Comparison of ENCODE assay signal across 13 cellular contexts in the genomic region with DNA sequence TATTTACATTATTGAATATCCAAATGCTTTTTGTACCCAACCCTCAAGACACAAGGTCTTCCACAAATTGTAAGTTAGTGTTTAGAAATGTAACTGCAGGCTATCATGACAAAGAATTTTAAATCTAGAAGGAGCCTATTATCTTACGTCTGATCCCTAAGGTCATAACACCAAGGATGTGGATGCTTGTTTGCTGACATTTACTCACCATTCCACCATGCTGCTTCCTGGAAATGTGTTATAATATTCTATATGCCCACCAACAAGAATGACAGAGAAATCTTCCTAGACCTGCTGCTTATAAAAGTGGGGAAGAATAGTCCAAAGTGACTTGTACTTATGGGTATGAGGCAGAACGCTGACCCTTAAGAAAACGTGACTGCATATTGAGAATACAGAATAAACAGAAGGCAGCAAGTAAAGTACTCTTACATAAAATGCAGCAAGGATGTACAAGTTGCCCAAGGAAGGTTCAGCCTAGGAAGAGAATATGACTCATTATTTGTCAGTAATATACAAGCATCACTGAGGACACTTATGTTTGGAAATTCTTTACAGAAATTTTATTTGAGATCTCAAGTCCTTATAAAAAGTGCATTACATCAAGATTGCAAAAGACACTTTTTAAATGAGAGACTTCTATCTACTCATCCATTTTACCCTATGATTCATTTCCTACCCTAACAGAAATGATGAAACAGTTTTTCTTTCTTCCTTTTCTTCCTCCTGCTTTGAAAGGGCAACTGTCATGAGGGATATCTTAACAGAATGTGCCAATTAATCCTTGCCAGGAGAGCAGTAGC. TPM values are rescaled to one million over a fixed set of nuclear protein-coding genes. Genes with fewer than 3 reads are reported as not detected.
A peak's percentile ranks its signal among the peaks of the same experiment; 100 is the strongest.
DNase-seq lines count a peak whose midpoint lies in the region; ATAC-seq and TF ChIP-seq lines count a peak whose summit lies in the region.
"Had no signal": no experiment of that assay in that cellular context is flagged by ENCODE, and none has a peak within 500 bp of the region (broad histone marks: within the 10 kb centered on the region; RNA-seq: fewer than 3 reads in every experiment).

No MANE protein-coding gene starts in this region.

- peak; percentile 47 for ATAC-seq in activated CD4-positive, alpha-beta T cell treated with anti-CD3 and anti-CD28 coated beads for 36 hours
- no peak for ATAC-seq in GM18502 (IDR thresholded peaks at IDR 0.05; ENCODE audit: poor library complexity, unreplicated experiment)
- ATAC-seq in effector memory CD8-positive, alpha-beta T cell (replicated peaks), result no peak

- H3K4me3 ChIP-seq in fibroblast of the aortic adventitia (ENCODE audit: low read depth, low read length), result no peak overlapping the region
- H3K4me3 ChIP-seq: cardiac muscle cell, SK-N-MC had no signal

- TF ChIP-seq CTCF in RWPE1 (conservative IDR thresholded peaks at IDR 0.05; ENCODE audit: low read depth), result no peak
- no peak for TF ChIP-seq CTCF in fibroblast of the aortic adventitia (IDR thresholded peaks at IDR 0.05; ENCODE audit: insufficient read depth, low read length)

- H3K27ac Mint-ChIP-seq in activated CD4-positive, alpha-beta T cell treated with anti-CD3 and anti-CD28 coated beads for 36 hours, result no peak overlapping the region
- H3K27ac Mint-ChIP-seq in effector memory CD8-positive, alpha-beta T cell, result no peak overlapping the region

- no peaks in the 10 kb centered on the region for H3K27me3 Mint-ChIP-seq in activated CD4-positive, alpha-beta T cell treated with anti-CD3 and anti-CD28 coated beads for 36 hours
- H3K27me3 Mint-ChIP-seq in effector memory CD8-positive, alpha-beta T cell, result no peaks in the 10 kb centered on the region

- H3K4me1 Mint-ChIP-seq in activated CD4-positive, alpha-beta T cell treated with anti-CD3 and anti-CD28 coated beads for 36 hours, result peaks cover 2% of the 10 kb centered on the region
- H3K4me1 Mint-ChIP-seq in effector memory CD8-positive, alpha-beta T cell (ENCODE audit: low read depth in 2 of 2), result no peaks in the 10 kb centered on the region

- intact Hi-C loops in activated CD4-positive, alpha-beta T cell treated with anti-CD3 and anti-CD28 coated beads for 36 hours (cut with DNase I, micrococcal nuclease), result no loop called here

- peaks cover 8% of the 10 kb centered on the region for H3K9me3 Mint-ChIP-seq in activated CD4-positive, alpha-beta T cell treated with anti-CD3 and anti-CD28 coated beads for 36 hours (ENCODE audit: low read depth)
- peaks cover 4 to 11% of the 10 kb centered on the region in 2 donors for H3K9me3 Mint-ChIP-seq in effector memory CD8-positive, alpha-beta T cell

- POLR2A ChIA-PET in activated CD4-positive, alpha-beta T cell treated with anti-CD3 and anti-CD28 coated beads for 36 hours (lab: Charles Lee), result no interaction called here
- POLR2A ChIA-PET in RWPE1 (lab: Yijun Ruan, JAX; ENCODE audit: low non-redundant PET), result no interaction called here

- no peak for DNase-seq in activated CD4-positive, alpha-beta T cell treated with anti-CD3 and anti-CD28 coated beads for 36 hours
- DNase-seq in activated CD4-positive, alpha-beta T cell treated with anti-CD3 and anti-CD28 coated beads for 4 hours, result no peak
- DNase-seq in RWPE1 (ENCODE audit: low spot score), result peak; percentile 72
- DNase-seq in fibroblast of the aortic adventitia (ENCODE audit: low read depth), result peak; percentile 80
- peak; percentile 72 for DNase-seq in stromal cell of bone marrow (ENCODE audit: low read depth)
- no peak for DNase-seq in effector memory CD8-positive, alpha-beta T cell
- DNase-seq in medulla oblongata (ENCODE audit: extremely low spot score), result no peak
- DNase-seq: 8988T, NCI-H1694 treated with DMSO at 0.1 percent for 48 hours had no signal

- no peak overlapping the region for H3K27ac ChIP-seq in RWPE1
- H3K27ac ChIP-seq: cardiac muscle cell, SK-N-MC had no signal

- CTCF ChIA-PET in activated CD4-positive, alpha-beta T cell treated with anti-CD3 and anti-CD28 coated beads for 36 hours (lab: Charles Lee), result no interaction called here
- CTCF ChIA-PET in RWPE1 (lab: Yijun Ruan, JAX), result no interaction called here

- H3K36me3 Mint-ChIP-seq in activated CD4-positive, alpha-beta T cell treated with anti-CD3 and anti-CD28 coated beads for 36 hours (ENCODE audit: low read depth), result peaks cover 20% of the 10 kb centered on the region
- H3K36me3 Mint-ChIP-seq in effector memory CD8-positive, alpha-beta T cell (ENCODE audit: insufficient read depth), result no peaks in the 10 kb centered on the region

- no peak overlapping the region for H3K4me3 Mint-ChIP-seq in activated CD4-positive, alpha-beta T cell treated with anti-CD3 and anti-CD28 coated beads for 36 hours
- H3K4me3 Mint-ChIP-seq in effector memory CD8-positive, alpha-beta T cell, result no peak overlapping the region

RNA-seq across cellular contexts. Expression of gene ESYT3, which starts 59.6 kb away (rescaled TPM):
- total RNA-seq in activated CD4-positive, alpha-beta T cell treated with anti-CD3 and anti-CD28 coated beads for 36 hours, result under 1 TPM; 0.21 to 0.37 TPM
- total RNA-seq in fibroblast of the aortic adventitia (ENCODE audit: low replicate concordance), result 0.27 and 0.65 TPM in 2 replicates
- total RNA-seq: pulmonary artery endothelial cell had no signal

Comparison
In these comparisons a context has a peak if more than half of its experiments do, and no peak if none do; other contexts are left out.
1. DNase-seq: peak in RWPE1 (single experiment), fibroblast of the aortic adventitia (single experiment) and stromal cell of bone marrow (single experiment); none in activated CD4-positive, alpha-beta T cell treated with anti-CD3 and anti-CD28 coated beads for 36 hours (single experiment), activated CD4-positive, alpha-beta T cell treated with anti-CD3 and anti-CD28 coated beads for 4 hours (0 of 2), effector memory CD8-positive, alpha-beta T cell (0 of 3) and medulla oblongata (single experiment).